In the genomic region with DNA sequence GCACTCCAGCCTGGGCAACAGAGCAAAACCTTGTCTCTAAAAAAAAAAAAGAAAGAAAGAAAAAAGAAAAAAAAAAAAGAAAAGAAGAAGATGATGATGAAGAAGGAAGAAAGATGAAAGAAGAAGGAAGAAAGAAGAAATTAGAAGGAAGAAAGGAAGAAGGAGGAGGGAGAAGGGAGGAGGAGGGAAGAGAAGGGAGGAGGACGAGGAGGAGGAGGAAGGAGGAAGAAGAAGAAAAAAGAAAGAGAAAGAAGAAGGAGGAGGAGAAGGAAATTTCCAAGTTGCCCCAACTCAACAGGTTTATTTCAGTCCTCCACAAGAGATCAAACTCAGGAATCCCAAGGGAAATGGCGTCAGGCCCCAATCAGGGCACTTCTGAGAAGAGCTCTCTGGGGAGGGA, we compare ENCODE assay signal across 19 cellular contexts.
DNase-seq lines count a peak whose midpoint lies in the region; ATAC-seq and TF ChIP-seq lines count a peak whose summit lies in the region.
"Had no signal": no experiment of that assay in that cellular context is flagged by ENCODE, and none has a peak within 500 bp of the region (broad histone marks: within the 10 kb centered on the region; RNA-seq: fewer than 3 reads in every experiment).

No MANE protein-coding gene starts in this region.

- no peaks in the 10 kb centered on the region for H3K9me3 ChIP-seq in CD8-positive, alpha-beta memory T cell (ENCODE audit: low read length)
- H3K9me3 ChIP-seq in gastrocnemius medialis = no peaks in the 10 kb centered on the region
- H3K9me3 ChIP-seq in upper lobe of left lung = no peaks in the 10 kb centered on the region
- H3K9me3 ChIP-seq in spleen = no peaks in the 10 kb centered on the region
- H3K9me3 ChIP-seq: A549, MG63, upper lobe of right lung had no signal

- 90 to 91% methylated on average over 2 of the region's 2 CpGs for WGBS in upper lobe of left lung, 2 donors
- 75 to 87% (median 81%) methylated on average over 2 of the region's 2 CpGs for WGBS in spleen, 5 donors

- ATAC-seq in activated CD4-positive, alpha-beta T cell treated with anti-CD3 and anti-CD28 coated beads for 36 hours = no peak
- no peak for ATAC-seq in gastrocnemius medialis
- ATAC-seq in upper lobe of left lung (ENCODE audit: low FRiP score in 2 of 2) = no peak
- ATAC-seq in GM21390 (IDR thresholded peaks at IDR 0.05; ENCODE audit: unreplicated experiment) = no peak
- ATAC-seq: A549, upper lobe of right lung had no signal

- H3K36me3 ChIP-seq in CD8-positive, alpha-beta memory T cell (ENCODE audit: insufficient read depth, low read length) = no peaks in the 10 kb centered on the region
- H3K36me3 ChIP-seq in gastrocnemius medialis (peaks cover 0 to 4% of the 10 kb centered on the region in 2 donors), upper lobe of left lung (peaks cover 0 to 29% (median 12%) of the 10 kb centered on the region in 4 donors), spleen (peaks cover 0 to 7% (median 0%) of the 10 kb centered on the region in 6 donors)
- H3K36me3 ChIP-seq: upper lobe of right lung had no signal

- CTCF ChIA-PET in activated CD4-positive, alpha-beta T cell treated with anti-CD3 and anti-CD28 coated beads for 36 hours (lab: Charles Lee) = interaction anchor here (0.7 to 6.3 kb wide), 7 partner anchors 9 to 70 kb away, joined by 3 to 68 read pairs (median 4); no protein-coding TSS in a partner anchor
- CTCF ChIA-PET in CD8-positive, alpha-beta memory T cell (lab: Charles Lee) = interaction anchor here (0.7 to 15.3 kb wide), 8 partner anchors 11 to 204 kb away, joined by 3 to 106 read pairs (median 5); no protein-coding TSS in a partner anchor

- in situ Hi-C loops in gastrocnemius medialis (cut with MboI; ENCODE audit: low sequenced_read_pairs in 4 of 4) = loop anchor here in 1 of 4 donors (10.0 kb wide), 1 partner anchor 242 kb away; no protein-coding TSS in a partner anchor

- intact Hi-C loops in activated CD4-positive, alpha-beta T cell treated with anti-CD3 and anti-CD28 coated beads for 36 hours (cut with DNase I, micrococcal nuclease) = loop anchor here (5.0 kb wide), 2 partner anchors 370 to 395 kb away; a partner anchor contains a TSS
- intact Hi-C loops in gastrocnemius medialis (cut with DNase I; ENCODE audit: low total_unique reads) (no loop called here), spleen (cut with DNase I; ENCODE audit: low total_unique reads) (no loop called here)

- no peak for DNase-seq in activated CD4-positive, alpha-beta T cell treated with anti-CD3 and anti-CD28 coated beads for 36 hours
- no peak for DNase-seq in activated CD4-positive, alpha-beta T cell treated with anti-CD3 and anti-CD28 coated beads, Interleukin-2, amount 50 U/mL, for 1 hour
- no peak for DNase-seq in CD8-positive, alpha-beta memory T cell
- no peak for DNase-seq in gastrocnemius medialis
- no peak for DNase-seq in upper lobe of left lung
- DNase-seq in spleen = no peak
- DNase-seq: activated CD8-positive, alpha-beta memory T cell treated with anti-CD3 and anti-CD28 coated beads for 24 hours; dorsolateral prefrontal cortex; hippocampal formation; MG63; NCI-H1930; NCI-H510A treated with DMSO at 0.1 percent for 48 hours; OCI-M1; stimulated activated CD4-positive, alpha-beta T cell treated with anti-CD3 and anti-CD28 coated beads, Interleukin-4, amount 100 ng/mL, for 24 hours; upper lobe of right lung had no signal

- TF ChIP-seq EP300 in upper lobe of left lung (IDR thresholded peaks at IDR 0.05) = no peak

- H3K4me3 ChIP-seq in CD8-positive, alpha-beta memory T cell (ENCODE audit: low read length) = peak overlapping the region; percentile 54
- H3K4me3 ChIP-seq in gastrocnemius medialis (no peak overlapping the region), upper lobe of left lung (no peak overlapping the region), spleen (no peak overlapping the region)
- H3K4me3 ChIP-seq: A549, dorsolateral prefrontal cortex, MG63, upper lobe of right lung had no signal

- H3K27me3 ChIP-seq in CD8-positive, alpha-beta memory T cell (ENCODE audit: insufficient read depth, low read length, poor library complexity, severe bottlenecking) = no peaks in the 10 kb centered on the region
- H3K27me3 ChIP-seq in gastrocnemius medialis = no peaks in the 10 kb centered on the region
- H3K27me3 ChIP-seq in upper lobe of left lung = no peaks in the 10 kb centered on the region
- no peaks in the 10 kb centered on the region for H3K27me3 ChIP-seq in spleen (replicated peaks in 1 of 7)
- H3K27me3 ChIP-seq: MG63, upper lobe of right lung had no signal

- H3K27ac ChIP-seq in CD8-positive, alpha-beta memory T cell (ENCODE audit: low read depth, low read length) = peak overlapping the region; percentile 82
- peak overlapping the region in 3 of 4 donors; percentile 60 to 73 (median 71) for H3K27ac ChIP-seq in gastrocnemius medialis
- peak overlapping the region in 1 of 4 donors; percentile 12 for H3K27ac ChIP-seq in upper lobe of left lung
- peak overlapping the region in 4 of 8 donors; percentile 64 to 88 (median 72) for H3K27ac ChIP-seq in spleen
- H3K27ac ChIP-seq: A549 had no signal

- H3K4me1 ChIP-seq in CD8-positive, alpha-beta memory T cell (ENCODE audit: insufficient read depth, low read length) = peaks cover 100% of the 10 kb centered on the region
- H3K4me1 ChIP-seq in gastrocnemius medialis = peaks cover 8 to 19% of the 10 kb centered on the region in 2 donors
- H3K4me1 ChIP-seq in upper lobe of left lung = peaks cover 3 to 24% (median 8%) of the 10 kb centered on the region in 4 donors
- peaks cover 20 to 99% (median 65%) of the 10 kb centered on the region in 6 donors for H3K4me1 ChIP-seq in spleen
- H3K4me1 ChIP-seq: A549 had no signal

- POLR2A ChIA-PET in activated CD4-positive, alpha-beta T cell treated with anti-CD3 and anti-CD28 coated beads for 36 hours (lab: Charles Lee) = no interaction called here
- POLR2A ChIA-PET in CD8-positive, alpha-beta memory T cell (lab: Charles Lee) = interaction anchor here (5.0 kb wide), 1 partner anchor 16 kb away, joined by 53 read pairs; no protein-coding TSS in a partner anchor

- no peaks in the 10 kb centered on the region for H3K9me3 Mint-ChIP-seq in activated CD4-positive, alpha-beta T cell treated with anti-CD3 and anti-CD28 coated beads for 36 hours (ENCODE audit: low read depth)
- H3K9me3 Mint-ChIP-seq in CD8-positive, alpha-beta memory T cell = peaks cover 0 to 2% (median 0%) of the 10 kb centered on the region in 5 donors
- no peaks in the 10 kb centered on the region for H3K9me3 Mint-ChIP-seq in activated naive CD8-positive, alpha-beta T cell (ENCODE audit: low read depth)

- TF ChIP-seq CTCF in gastrocnemius medialis (IDR thresholded peaks at IDR 0.05 in 4 of 5, conservative IDR thresholded peaks at IDR 0.05 in 1 of 5) = no peak
- no peak for TF ChIP-seq CTCF in upper lobe of left lung (IDR thresholded peaks at IDR 0.05)
- TF ChIP-seq CTCF in spleen (IDR thresholded peaks at IDR 0.05 in 8 of 11, conservative IDR thresholded peaks at IDR 0.05 in 3 of 11) = no peak

- no peaks in the 10 kb centered on the region for H3K36me3 Mint-ChIP-seq in activated CD4-positive, alpha-beta T cell treated with anti-CD3 and anti-CD28 coated beads for 36 hours (ENCODE audit: low read depth)
- no peaks in the 10 kb centered on the region for H3K36me3 Mint-ChIP-seq in CD8-positive, alpha-beta memory T cell
- H3K36me3 Mint-ChIP-seq in activated naive CD8-positive, alpha-beta T cell = no peaks in the 10 kb centered on the region
- H3K36me3 Mint-ChIP-seq: CD14-positive monocyte had no signal

- H3K27me3 Mint-ChIP-seq in activated CD4-positive, alpha-beta T cell treated with anti-CD3 and anti-CD28 coated beads for 36 hours = no peaks in the 10 kb centered on the region
- peaks cover 0 to 2% of the 10 kb centered on the region in 2 donors for H3K27me3 Mint-ChIP-seq in CD8-positive, alpha-beta memory T cell
- H3K27me3 Mint-ChIP-seq in activated naive CD8-positive, alpha-beta T cell = no peaks in the 10 kb centered on the region

- H3K4me3 Mint-ChIP-seq in activated CD4-positive, alpha-beta T cell treated with anti-CD3 and anti-CD28 coated beads for 36 hours = peak overlapping the region; percentile 55
- H3K4me3 Mint-ChIP-seq in CD8-positive, alpha-beta memory T cell = peak overlapping the region in 5 of 7 donors; percentile 62 to 84 (median 75)
- peak overlapping the region; percentile 52 for H3K4me3 Mint-ChIP-seq in activated naive CD8-positive, alpha-beta T cell
- H3K4me3 Mint-ChIP-seq: CD14-positive monocyte had no signal

- TF ChIP-seq POLR2A in gastrocnemius medialis (IDR thresholded peaks at IDR 0.05) = no peak
- no peak for TF ChIP-seq POLR2A in upper lobe of left lung (IDR thresholded peaks at IDR 0.05)
- no peak for TF ChIP-seq POLR2A in spleen (IDR thresholded peaks at IDR 0.05)

- peaks cover 94% of the 10 kb centered on the region for H3K4me1 Mint-ChIP-seq in activated CD4-positive, alpha-beta T cell treated with anti-CD3 and anti-CD28 coated beads for 36 hours
- peaks cover 81 to 97% (median 92%) of the 10 kb centered on the region in 3 donors for H3K4me1 Mint-ChIP-seq in CD8-positive, alpha-beta memory T cell
- H3K4me1 Mint-ChIP-seq in activated naive CD8-positive, alpha-beta T cell (ENCODE audit: low read depth) = peaks cover 97% of the 10 kb centered on the region

- peak overlapping the region; percentile 99 for H3K27ac Mint-ChIP-seq in activated CD4-positive, alpha-beta T cell treated with anti-CD3 and anti-CD28 coated beads for 36 hours
- peak overlapping the region; percentile 97 to 100 (median 99) for H3K27ac Mint-ChIP-seq in CD8-positive, alpha-beta memory T cell
- peak overlapping the region; percentile 83 for H3K27ac Mint-ChIP-seq in activated naive CD8-positive, alpha-beta T cell

Comparison
In these comparisons a context has a peak if more than half of its experiments do, and no peak if none do; other contexts are left out.
1. intact Hi-C loops: an anchor here in activated CD4-positive, alpha-beta T cell treated with anti-CD3 and anti-CD28 coated beads for 36 hours (5.0 kb wide); none called in gastrocnemius medialis and spleen.